Comparison of ENCODE assay signal across 29 cellular contexts in genomic region chr9:15268317-15268716, GRCh38. TPM values are rescaled to one million over a fixed set of nuclear protein-coding genes. Genes with fewer than 3 reads are reported as not detected.
DNase-seq lines count a peak whose midpoint lies in the region; ATAC-seq and TF ChIP-seq lines count a peak whose summit lies in the region.
"Had no signal": no experiment of that assay in that cellular context is flagged by ENCODE, and none has a peak within 500 bp of the region (broad histone marks: within the 10 kb centered on the region; RNA-seq: fewer than 3 reads in every experiment).

No MANE protein-coding gene starts in this region.

- no peak overlapping the region for H3K23ac ChIP-seq in mesendoderm (ENCODE audit: low read length)

- H3K9me3 Mint-ChIP-seq in CD8-positive, alpha-beta memory T cell, result no peaks in the 10 kb centered on the region
- no peaks in the 10 kb centered on the region for H3K9me3 Mint-ChIP-seq in activated naive CD8-positive, alpha-beta T cell treated with anti-CD3 and anti-CD28 coated beads, Interleukin-2, amount 50 U/mL, for 24 hours
- H3K9me3 Mint-ChIP-seq in neural crest cell, result no peaks in the 10 kb centered on the region
- H3K9me3 Mint-ChIP-seq: activated B cell treated with CpG ODN at 0.5 μM for 24 hours; central memory CD8-positive, alpha-beta T cell; effector memory CD8-positive, alpha-beta T cell; memory B cell had no signal

- H3K4me1 ChIP-seq in CD8-positive, alpha-beta memory T cell (ENCODE audit: insufficient read depth, low read length), result peaks cover 8% of the 10 kb centered on the region
- no peaks in the 10 kb centered on the region for H3K4me1 ChIP-seq in mesendoderm (ENCODE audit: control insufficient read depth, low read depth, low read length)
- H3K4me1 ChIP-seq: BE2C, neural progenitor cell, parathyroid adenoma, Peyer's patch had no signal

- no peak overlapping the region for H3K18ac ChIP-seq in mesendoderm (ENCODE audit: low read length)

- no peak for TF ChIP-seq CTCF in neural crest cell (conservative IDR thresholded peaks at IDR 0.05)

- H4K5ac ChIP-seq in mesendoderm (ENCODE audit: low read length), result no peak overlapping the region

- no peak overlapping the region for H3K9ac ChIP-seq in mesendoderm (ENCODE audit: low read length)
- H3K9ac ChIP-seq: neural progenitor cell, parathyroid adenoma had no signal

- no peaks in the 10 kb centered on the region for H3K36me3 ChIP-seq in CD8-positive, alpha-beta memory T cell (ENCODE audit: insufficient read depth, low read length)
- no peaks in the 10 kb centered on the region for H3K36me3 ChIP-seq in mesendoderm (ENCODE audit: control insufficient read depth, insufficient read depth, low read length)
- H3K36me3 ChIP-seq: BE2C, left lung, neural progenitor cell, tibial artery, vagina had no signal

- POLR2A ChIA-PET in CD8-positive, alpha-beta memory T cell (lab: Charles Lee), result interaction anchor here (0.5 kb wide), 1 partner anchor 20 kb away, joined by 3 read pairs; no protein-coding TSS in a partner anchor

- no peak overlapping the region for H3K56ac ChIP-seq in mesendoderm (ENCODE audit: low read length)

- no peaks in the 10 kb centered on the region for H3K79me2 ChIP-seq in mesendoderm (ENCODE audit: control insufficient read depth, insufficient read depth, low read length)
- H3K79me2 ChIP-seq: parathyroid adenoma had no signal

- H3K4me3 Mint-ChIP-seq in CD8-positive, alpha-beta memory T cell, result no peak overlapping the region
- H3K4me3 Mint-ChIP-seq in activated naive CD8-positive, alpha-beta T cell treated with anti-CD3 and anti-CD28 coated beads, Interleukin-2, amount 50 U/mL, for 24 hours, result no peak overlapping the region
- H3K4me3 Mint-ChIP-seq in neural crest cell, result no peak overlapping the region
- H3K4me3 Mint-ChIP-seq: activated B cell treated with CpG ODN at 0.5 μM for 24 hours; central memory CD8-positive, alpha-beta T cell; effector memory CD8-positive, alpha-beta T cell; memory B cell; neural progenitor cell had no signal

- no peak overlapping the region for H4K8ac ChIP-seq in mesendoderm (ENCODE audit: low read depth, low read length)

- no peak for DNase-seq in CD8-positive, alpha-beta memory T cell
- DNase-seq in HT1080 (ENCODE audit: low read depth) (peak; percentile 44), neural crest cell (ENCODE audit: low read depth, low spot score) (no peak), Kasumi-1 (lab: John Stamatoyannopoulos, UW) (no peak), mesendoderm (no peak)
- DNase-seq in activated naive CD8-positive, alpha-beta T cell treated with anti-CD3 and anti-CD28 coated beads, Interleukin-2, amount 50 U/mL, for 24 hours, result no peak
- DNase-seq: activated B cell treated with CpG ODN at 0.5 μM for 24 hours; activated CD8-positive, alpha-beta memory T cell treated with anti-CD3 and anti-CD28 coated beads, Interleukin-2, amount 50 U/mL, for 4 hours; BE2C; DMS 273 treated with DMSO at 0.1 percent for 48 hours; effector memory CD8-positive, alpha-beta T cell; erythroblast; GOT3; left lung; NCI-H1092; NCI-H1930; NCI-H226; NCI-H69; Peyer's patch; stomach; T1000; tibial artery had no signal

- no peaks in the 10 kb centered on the region for H3K27me3 Mint-ChIP-seq in CD8-positive, alpha-beta memory T cell
- no peaks in the 10 kb centered on the region for H3K27me3 Mint-ChIP-seq in activated naive CD8-positive, alpha-beta T cell treated with anti-CD3 and anti-CD28 coated beads, Interleukin-2, amount 50 U/mL, for 24 hours
- H3K27me3 Mint-ChIP-seq in neural crest cell (ENCODE audit: low read depth), result no peaks in the 10 kb centered on the region
- H3K27me3 Mint-ChIP-seq: activated B cell treated with CpG ODN at 0.5 μM for 24 hours; central memory CD8-positive, alpha-beta T cell; effector memory CD8-positive, alpha-beta T cell; memory B cell had no signal

- H3K4me2 ChIP-seq in mesendoderm (ENCODE audit: low read length), result no peak overlapping the region
- H3K4me2 ChIP-seq: neural progenitor cell had no signal

- H3K4me3 ChIP-seq in CD8-positive, alpha-beta memory T cell (ENCODE audit: low read length), result no peak overlapping the region
- no peak overlapping the region for H3K4me3 ChIP-seq in mesendoderm (ENCODE audit: low read length)
- H3K4me3 ChIP-seq: left lung, neural progenitor cell, Peyer's patch, skin epidermis, stomach, tibial artery, vagina had no signal

- WGBS in mesendoderm (ENCODE audit: extremely low coverage, insufficient coverage, low lambda C conversion rate), result no CpG with 5 or more reads among the region's 3 CpGs

- H3K27me3 ChIP-seq in CD8-positive, alpha-beta memory T cell (ENCODE audit: insufficient read depth, low read length, poor library complexity, severe bottlenecking), result no peaks in the 10 kb centered on the region
- no peaks in the 10 kb centered on the region for H3K27me3 ChIP-seq in mesendoderm (ENCODE audit: insufficient read depth, low read length, poor library complexity)
- H3K27me3 ChIP-seq: BE2C, left lung, neural progenitor cell, Peyer's patch, stomach, tibial artery, vagina had no signal

- peaks cover 9% of the 10 kb centered on the region for H3K79me1 ChIP-seq in mesendoderm (ENCODE audit: low read length)

- no peak overlapping the region for H2BK5ac ChIP-seq in mesendoderm (ENCODE audit: low read length)

- no peak overlapping the region for H2BK120ac ChIP-seq in mesendoderm (ENCODE audit: low read depth, low read length)

- no peak overlapping the region for H2AK5ac ChIP-seq in mesendoderm (ENCODE audit: low read length)

- peaks cover 38 to 64% (median 58%) of the 10 kb centered on the region in 3 donors for H3K4me1 Mint-ChIP-seq in CD8-positive, alpha-beta memory T cell
- peaks cover 33% of the 10 kb centered on the region for H3K4me1 Mint-ChIP-seq in activated naive CD8-positive, alpha-beta T cell treated with anti-CD3 and anti-CD28 coated beads, Interleukin-2, amount 50 U/mL, for 24 hours
- no peaks in the 10 kb centered on the region for H3K4me1 Mint-ChIP-seq in neural crest cell
- H3K4me1 Mint-ChIP-seq: neural progenitor cell had no signal

- peaks cover 0 to 33% (median 9%) of the 10 kb centered on the region in 3 donors for H3K36me3 Mint-ChIP-seq in CD8-positive, alpha-beta memory T cell
- H3K36me3 Mint-ChIP-seq in activated naive CD8-positive, alpha-beta T cell treated with anti-CD3 and anti-CD28 coated beads, Interleukin-2, amount 50 U/mL, for 24 hours (ENCODE audit: low read depth), result peaks cover 3% of the 10 kb centered on the region
- H3K36me3 Mint-ChIP-seq in neural crest cell (ENCODE audit: low read depth), result no peaks in the 10 kb centered on the region
- H3K36me3 Mint-ChIP-seq: memory B cell, neural progenitor cell had no signal

- no peak overlapping the region for H3K4ac ChIP-seq in mesendoderm (ENCODE audit: low read depth, low read length)

- CTCF ChIA-PET in CD8-positive, alpha-beta memory T cell (lab: Charles Lee), result no interaction called here

- peak overlapping the region in 5 of 8 donors; percentile 10 to 86 (median 23) for H3K27ac Mint-ChIP-seq in CD8-positive, alpha-beta memory T cell
- peak overlapping the region; percentile 33 for H3K27ac Mint-ChIP-seq in activated naive CD8-positive, alpha-beta T cell treated with anti-CD3 and anti-CD28 coated beads, Interleukin-2, amount 50 U/mL, for 24 hours
- H3K27ac Mint-ChIP-seq in neural crest cell (ENCODE audit: unreplicated experiment), result peak overlapping the region; percentile 44
- H3K27ac Mint-ChIP-seq: activated B cell treated with CpG ODN at 0.5 μM for 24 hours; effector memory CD8-positive, alpha-beta T cell; memory B cell; neural progenitor cell had no signal

- no peak overlapping the region for H2BK15ac ChIP-seq in mesendoderm (replicated peaks; ENCODE audit: low read depth)

- no peaks in the 10 kb centered on the region for H3K9me3 ChIP-seq in CD8-positive, alpha-beta memory T cell (ENCODE audit: low read length)
- H3K9me3 ChIP-seq: BE2C, left lung, Peyer's patch, stomach, tibial artery, vagina had no signal

- H3K27ac ChIP-seq in CD8-positive, alpha-beta memory T cell (ENCODE audit: low read depth, low read length), result no peak overlapping the region
- H3K27ac ChIP-seq in mesendoderm (ENCODE audit: low read depth, low read length), result no peak overlapping the region
- H3K27ac ChIP-seq: left lung, neural progenitor cell, parathyroid adenoma, Peyer's patch, skin epidermis, stomach, tibial artery, vagina had no signal

- ATAC-seq in activated naive CD8-positive, alpha-beta T cell treated with anti-CD3 and anti-CD28 coated beads, Interleukin-2, amount 50 U/mL, for 24 hours, result peak; percentile 74
- ATAC-seq in GM18858 (IDR thresholded peaks at IDR 0.05; ENCODE audit: unreplicated experiment), result no peak
- ATAC-seq: effector memory CD8-positive, alpha-beta T cell; left lung had no signal

RNA-seq across cellular contexts. Expression of gene TTC39B, which starts 38.7 kb away (rescaled TPM):
- total RNA-seq in CD8-positive, alpha-beta memory T cell, result 10 to 100 TPM; 11.3 to 12.1 TPM
- polyA plus RNA-seq in CD8-positive, alpha-beta memory T cell, result 6.9 TPM
- 1.6 and 3.3 TPM in 2 replicates for total RNA-seq in HT1080 (2014; rRNA removed; shearing (Covaris generic))
- polyA plus RNA-seq in HT1080 (2015; cell fraction: cytosol; rRNA removed), result 2.0 and 2.6 TPM in 2 replicates
- 3.7 and 4.3 TPM in 2 replicates for polyA plus RNA-seq in HT1080 (2015; cell fraction: nucleus; rRNA removed)
- total RNA-seq in neural crest cell, result 3.7 TPM in 2 replicates
- polyA plus RNA-seq in mesendoderm (2013, experiment 1 of 2), result 8.6 TPM
- polyA plus RNA-seq in mesendoderm (2013, experiment 2 of 2), result 9.5 TPM
